ENCODE assay signal across 8 cellular contexts in genomic region chr7:108497082-108497725, GRCh38. TPM values are rescaled to one million over a fixed set of nuclear protein-coding genes. Genes with fewer than 3 reads are reported as not detected.
DNase-seq lines count a peak whose midpoint lies in the region; ATAC-seq and TF ChIP-seq lines count a peak whose summit lies in the region.

No MANE protein-coding gene starts in this region.

- TF ChIP-seq CTCF in heart left ventricle (IDR thresholded peaks at IDR 0.05) (peak; percentile 71 to 94 (median 82)), testis (IDR thresholded peaks at IDR 0.05) (peak; percentile 31 to 80 (median 69))

- H2BK120ac ChIP-seq in mesenchymal stem cell (ENCODE audit: low read depth, low read length), result no peak overlapping the region

- ATAC-seq in heart left ventricle (peak in 2 of 4 donors; percentile 52 to 61), HG02885 (IDR thresholded peaks at IDR 0.05; ENCODE audit: poor library complexity, unreplicated experiment) (peak; percentile 82)

- H3K4me3 ChIP-seq in heart left ventricle, result no peak overlapping the region
- no peak overlapping the region for H3K4me3 ChIP-seq in mesenchymal stem cell (ENCODE audit: insufficient read depth in 1 of 2, low read depth in 1 of 2, low read length in 2 of 2)
- H3K4me3 ChIP-seq in testis, result no peak overlapping the region

- no peak overlapping the region for H2AFZ ChIP-seq in mesenchymal stem cell (ENCODE audit: low read depth, low read length)

- WGBS in heart left ventricle, 4 donors, result 90 to 91% (median 90%) methylated on average over 3 of the region's 3 CpGs
- WGBS in mesenchymal stem cell, result 80% methylated on average over 2 of the region's 3 CpGs
- 88 to 93% methylated on average over 3 of the region's 3 CpGs for WGBS in testis, 2 donors

- no peak overlapping the region for H3K18ac ChIP-seq in mesenchymal stem cell (ENCODE audit: low read depth in 1 of 2, low read length in 2 of 2)

- no peak overlapping the region for H3K27ac ChIP-seq in heart left ventricle
- no peak overlapping the region for H3K27ac ChIP-seq in mesenchymal stem cell (ENCODE audit: low read length, poor library complexity, severe bottlenecking)
- no peak overlapping the region for H3K27ac ChIP-seq in testis

- no peak overlapping the region for H3K4ac ChIP-seq in mesenchymal stem cell (ENCODE audit: low read depth in 1 of 2, low read length in 2 of 2)

- H3K9me3 ChIP-seq in heart left ventricle (no peaks in the 10 kb centered on the region), mesenchymal stem cell (ENCODE audit: control insufficient read depth, low read length) (no peaks in the 10 kb centered on the region), testis (no peaks in the 10 kb centered on the region)

- H3K9ac ChIP-seq in mesenchymal stem cell (ENCODE audit: low read length), result no peak overlapping the region

- H3K23ac ChIP-seq in mesenchymal stem cell (ENCODE audit: low read length in 2 of 2), result no peak overlapping the region

- H3K27me3 ChIP-seq in heart left ventricle (no peaks in the 10 kb centered on the region), mesenchymal stem cell (ENCODE audit: control insufficient read depth in 1 of 2, insufficient read depth in 1 of 2, low read length in 2 of 2) (no peaks in the 10 kb centered on the region), testis (no peaks in the 10 kb centered on the region)

- H2BK12ac ChIP-seq in mesenchymal stem cell (ENCODE audit: low read length in 2 of 2), result no peak overlapping the region

- no peak overlapping the region for H2BK15ac ChIP-seq in mesenchymal stem cell (ENCODE audit: low read depth, poor library complexity, severe bottlenecking)

- H2BK5ac ChIP-seq in mesenchymal stem cell (ENCODE audit: low read depth, low read length, poor library complexity, severe bottlenecking), result no peak overlapping the region

- DNase-seq in heart left ventricle (peak in 2 of 5 donors; percentile 12 to 22), cardiac septum (ENCODE audit: low spot score) (no peak), NCI-H2029 (lab: John Stamatoyannopoulos, UW) (peak; percentile 46), T-helper 9 cell (peak; percentile 6), dermis blood vessel endothelial cell (peak; percentile 76), mesenchymal stem cell (peak; percentile 60), testis (peak; percentile 52)

- no peak overlapping the region for H3K14ac ChIP-seq in mesenchymal stem cell (ENCODE audit: low read length in 2 of 2)

- no peak for TF ChIP-seq POLR2A in heart left ventricle (IDR thresholded peaks at IDR 0.05)
- TF ChIP-seq POLR2A in testis (IDR thresholded peaks at IDR 0.05), result no peak

- H3K4me2 ChIP-seq in mesenchymal stem cell (ENCODE audit: low read length, poor library complexity, severe bottlenecking), result no peak overlapping the region

- intact Hi-C loops in heart left ventricle (cut with DNase I) (loop anchor here in 9 of 10 donors (2.0 to 5.0 kb wide), 4 partner anchors 310 to 316 kb away; no protein-coding TSS in a partner anchor), cardiac septum (cut with DNase I) (loop anchor here (5.0 kb wide), 1 partner anchor 320 kb away; no protein-coding TSS in a partner anchor), testis (cut with DNase I; ENCODE audit: low total_unique reads) (loop anchor here (10.0 kb wide), 1 partner anchor 312 kb away; no protein-coding TSS in a partner anchor)

- H2AK5ac ChIP-seq in mesenchymal stem cell (ENCODE audit: low read length, severe bottlenecking), result no peak overlapping the region

- no peak overlapping the region for H4K91ac ChIP-seq in mesenchymal stem cell (ENCODE audit: low read length)

- H3K36me3 ChIP-seq in heart left ventricle (peaks cover 0 to 96% (median 69%) of the 10 kb centered on the region in 9 donors), mesenchymal stem cell (ENCODE audit: control insufficient read depth in 1 of 2, insufficient read depth in 2 of 2, low read depth in 1 of 2, low read length in 2 of 2) (peaks cover 3 to 63% of the 10 kb centered on the region in 2 experiments), testis (ENCODE audit: low read depth, missing control alignments) (no peaks in the 10 kb centered on the region)

- H4K8ac ChIP-seq in mesenchymal stem cell (ENCODE audit: low read length), result no peak overlapping the region

- H3K79me1 ChIP-seq in mesenchymal stem cell (replicated peaks; ENCODE audit: low read length, poor library complexity, severe bottlenecking), result peaks cover 7% of the 10 kb centered on the region

- H3K4me1 ChIP-seq in heart left ventricle, result no peaks in the 10 kb centered on the region
- no peaks in the 10 kb centered on the region for H3K4me1 ChIP-seq in mesenchymal stem cell (ENCODE audit: control insufficient read depth, insufficient read depth, low read depth, low read length)
- H3K4me1 ChIP-seq in testis, result no peaks in the 10 kb centered on the region

RNA-seq across cellular contexts. Expression of gene PNPLA8, which starts 28.7 kb away (rescaled TPM):
- total RNA-seq in heart left ventricle (10 to 100 TPM; 26.1 to 50.9 (median 32.8) TPM), cardiac septum (31.9 TPM), dermis blood vessel endothelial cell (39.7 and 58.4 TPM in 2 replicates), testis (10 to 100 TPM; 23.5 to 30.1 TPM)
- polyA plus RNA-seq in heart left ventricle (10 to 100 TPM; 12.5 to 61.5 TPM), testis (ENCODE audit: insufficient read depth, low read depth, low replicate concordance) (14.0 TPM)
- 19.3 TPM for polyA plus RNA-seq in mesenchymal stem cell (2013, experiment 1 of 2)
- polyA plus RNA-seq in mesenchymal stem cell (2013, experiment 2 of 2), result 20.8 TPM

RNA-seq across cellular contexts. Expression of gene NRCAM, which starts 41.0 kb away (rescaled TPM):
- 1 to 10 TPM in 3 of 9 donors, under 1 TPM in 6; 0.07 to 2.5 (median 0.36) TPM for total RNA-seq in heart left ventricle
- polyA plus RNA-seq in heart left ventricle, result under 1 TPM; 0.15 to 0.71 TPM
- total RNA-seq in cardiac septum, result 0.57 TPM
- 9.2 and 16.0 TPM in 2 replicates for total RNA-seq in dermis blood vessel endothelial cell
- 0.07 TPM for polyA plus RNA-seq in mesenchymal stem cell (2013, experiment 1 of 2)
- 0.08 TPM for polyA plus RNA-seq in mesenchymal stem cell (2013, experiment 2 of 2)
- total RNA-seq in testis, result 1 to 10 TPM; 7.4 to 7.6 TPM
- polyA plus RNA-seq in testis (ENCODE audit: insufficient read depth, low read depth, low replicate concordance), result 11.4 TPM
